11 cellular contexts compared by ENCODE assay signal in the genomic region with DNA sequence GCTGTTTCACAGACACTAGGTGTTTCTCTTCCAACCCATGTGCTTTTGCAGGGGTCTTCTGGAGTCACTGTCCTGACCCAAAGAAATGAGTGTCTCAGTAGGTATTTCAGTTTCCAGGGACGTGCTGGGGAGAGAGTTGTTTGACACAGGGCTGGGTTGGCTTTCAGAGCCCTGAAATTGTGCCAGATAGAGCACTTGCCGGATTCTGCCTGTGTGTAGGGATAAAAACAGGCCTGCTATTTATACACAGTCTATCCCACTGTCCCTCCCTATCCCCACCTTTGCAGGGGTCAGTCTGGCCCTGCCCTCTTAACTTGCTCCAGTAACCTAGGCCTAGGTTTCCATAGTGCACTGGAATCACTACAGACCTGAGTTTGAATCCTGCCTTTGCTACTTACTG. TPM values are rescaled to one million over a fixed set of nuclear protein-coding genes. Genes with fewer than 3 reads are reported as not detected.
DNase-seq lines count a peak whose midpoint lies in the region; ATAC-seq, FAIRE-seq and TF ChIP-seq lines count a peak whose summit lies in the region.
"Had no signal": no experiment of that assay in that cellular context is flagged by ENCODE, and none has a peak within 500 bp of the region (broad histone marks: within the 10 kb centered on the region; RNA-seq: fewer than 3 reads in every experiment).

No MANE protein-coding gene starts in this region.

- CTCF ChIA-PET in activated CD4-positive, alpha-beta T cell treated with anti-CD3 and anti-CD28 coated beads for 36 hours (lab: Charles Lee) = interaction anchor here (0.6 to 16.4 kb wide), 12 partner anchors 8 to 1167 kb away, joined by 3 to 616 read pairs (median 4); no protein-coding TSS in a partner anchor
- CTCF ChIA-PET in GM12878 (lab: Yijun Ruan, JAX) = interaction anchor here (0.6 to 16.9 kb wide), 24 partner anchors 8 to 372 kb away, joined by 3 to 774 read pairs (median 5); a partner anchor contains a TSS

- TF ChIP-seq RAD21 in GM12878 (IDR thresholded peaks at IDR 0.05; ENCODE audit: insufficient read depth, low read depth, low read length) = no peak

- peaks cover 19% of the 10 kb centered on the region for H3K4me1 ChIP-seq in GM12878 (ENCODE audit: control insufficient read depth, insufficient read depth, low read length)
- H3K4me1 ChIP-seq in subcutaneous abdominal adipose tissue (ENCODE audit: control insufficient read depth in 5 of 5, insufficient read depth in 5 of 5, low read length in 5 of 5) = peaks cover 6 to 52% (median 47%) of the 10 kb centered on the region in 5 donors

- H4K20me1 ChIP-seq in GM12878 (ENCODE audit: control insufficient read depth, insufficient read depth) = no peaks in the 10 kb centered on the region

- RAD21 ChIA-PET in GM12878 (lab: Charles Lee; ENCODE audit: unreplicated experiment) = interaction anchor here (0.8 to 9.2 kb wide), 11 partner anchors 11 to 200 kb away, joined by 3 to 131 read pairs (median 5); a partner anchor contains a TSS

- TF ChIP-seq CTCF in GM12878 (IDR thresholded peaks at IDR 0.05 in 2 of 3, conservative IDR thresholded peaks at IDR 0.05 in 1 of 3; ENCODE audit: control insufficient read depth in 2 of 3, extremely low read depth in 1 of 3, insufficient read depth in 1 of 3, low read depth in 3 of 3, low read length in 3 of 3) = no peak

- H3K4me3 ChIP-seq in GM12878 = peak overlapping the region; percentile 66; the same call in 1 of the 2 replicates
- H3K4me3 ChIP-seq in subcutaneous abdominal adipose tissue (ENCODE audit: low read depth in 1 of 5, low read length in 5 of 5) = peak overlapping the region in 2 of 5 donors; percentile 67 to 70

- no peak overlapping the region for H3K27ac Mint-ChIP-seq in activated CD4-positive, alpha-beta T cell treated with anti-CD3 and anti-CD28 coated beads for 36 hours

- H2AFZ ChIP-seq in GM12878 (ENCODE audit: control insufficient read depth, low read depth, low read length) = no peak overlapping the region

- peaks cover 12% of the 10 kb centered on the region for H3K36me3 Mint-ChIP-seq in activated CD4-positive, alpha-beta T cell treated with anti-CD3 and anti-CD28 coated beads for 36 hours (ENCODE audit: low read depth)

- peaks cover 36% of the 10 kb centered on the region for H3K4me1 Mint-ChIP-seq in activated CD4-positive, alpha-beta T cell treated with anti-CD3 and anti-CD28 coated beads for 36 hours

- TF ChIP-seq POLR2A in GM12878 (IDR thresholded peaks at IDR 0.05; ENCODE audit: low read depth, low read length) = no peak

- SMC1A ChIA-PET in GM12878 (lab: Charles Lee; ENCODE audit: uncharacterized antibody, unreplicated experiment) = interaction anchor here (1.1 to 12.2 kb wide), 7 partner anchors 9 to 109 kb away, joined by 3 to 345 read pairs (median 6); no protein-coding TSS in a partner anchor

- ATAC-seq in activated CD4-positive, alpha-beta T cell treated with anti-CD3 and anti-CD28 coated beads for 36 hours = no peak
- no peak for ATAC-seq in GM12878
- ATAC-seq in GM18502 (IDR thresholded peaks at IDR 0.05; ENCODE audit: poor library complexity, unreplicated experiment) = no peak

- H3K79me2 ChIP-seq in GM12878 (ENCODE audit: control insufficient read depth, insufficient read depth, low read length) = no peaks in the 10 kb centered on the region

- peaks cover 2% of the 10 kb centered on the region for H3K27me3 Mint-ChIP-seq in activated CD4-positive, alpha-beta T cell treated with anti-CD3 and anti-CD28 coated beads for 36 hours

- intact Hi-C loops in activated CD4-positive, alpha-beta T cell treated with anti-CD3 and anti-CD28 coated beads for 36 hours (cut with DNase I, micrococcal nuclease) = loop anchor here in 1 of 2 experiments (2.0 kb wide), 1 partner anchor 173 kb away; a partner anchor contains a TSS
- intact Hi-C loops in GM12878 (cut with micrococcal nuclease; ENCODE audit: unreplicated experiment) = loop anchor here (5.0 kb wide), 1 partner anchor 45 kb away; a partner anchor contains a TSS

- H3K9me3 Mint-ChIP-seq in activated CD4-positive, alpha-beta T cell treated with anti-CD3 and anti-CD28 coated beads for 36 hours (ENCODE audit: low read depth) = no peaks in the 10 kb centered on the region

- H3K36me3 ChIP-seq in GM12878 (ENCODE audit: control insufficient read depth in 2 of 2, insufficient read depth in 2 of 2, low read length in 1 of 2) = no peaks in the 10 kb centered on the region
- H3K36me3 ChIP-seq in subcutaneous abdominal adipose tissue (ENCODE audit: control insufficient read depth in 5 of 5, insufficient read depth in 5 of 5, low read length in 5 of 5) = peaks cover 0 to 4% (median 0%) of the 10 kb centered on the region in 5 donors

- H3K9me3 ChIP-seq in GM12878 (replicated peaks; ENCODE audit: control insufficient read depth, insufficient read depth, low read length) (no peaks in the 10 kb centered on the region), subcutaneous abdominal adipose tissue (ENCODE audit: control insufficient read depth in 5 of 5, low read length in 5 of 5) (no peaks in the 10 kb centered on the region)

- FAIRE-seq in GM12878 (lab: Jason Lieb, UNC) (no peak), frontal cortex (lab: Jason Lieb, UNC) (no peak)

- DNase-seq in activated CD4-positive, alpha-beta T cell treated with anti-CD3 and anti-CD28 coated beads for 36 hours = no peak
- DNase-seq in activated CD4-positive, alpha-beta T cell treated with anti-CD3 and anti-CD28 coated beads for 48 hours = no peak
- DNase-seq in GM12878 (ENCODE audit: low read depth, low spot score) (no peak), frontal cortex (ENCODE audit: low spot score in 2 of 2) (no peak), DMS53 (lab: John Stamatoyannopoulos, UW) (no peak)
- DNase-seq: ACHN, KG1 had no signal

- peak overlapping the region; percentile 48; the same call in 1 of the 2 replicates for H3K9ac ChIP-seq in GM12878 (ENCODE audit: control insufficient read depth, insufficient read depth, low read length)
- peak overlapping the region in 4 of 5 donors; percentile 5 to 60 (median 36) for H3K9ac ChIP-seq in subcutaneous abdominal adipose tissue (ENCODE audit: low read length in 5 of 5)

- WGBS in GM12878 (ENCODE audit: insufficient coverage, insufficient replicate concordance, low lambda C conversion rate, missing lambda C conversion rate) = 83% methylated on average over 2 of the region's 2 CpGs

- TF ChIP-seq EP300 in GM12878 (IDR thresholded peaks at IDR 0.05; ENCODE audit: borderline replicate concordance in 1 of 2, control insufficient read depth in 1 of 2, low read depth in 2 of 2, low read length in 2 of 2) = no peak

- H3K27ac ChIP-seq in GM12878 (ENCODE audit: control insufficient read depth, insufficient read depth) = no peak overlapping the region
- peak overlapping the region; percentile 80 for H3K27ac ChIP-seq in layer of hippocampus (ENCODE audit: low read depth, low read length)
- peak overlapping the region; percentile 74 for H3K27ac ChIP-seq in subcutaneous abdominal adipose tissue (ENCODE audit: low read depth, low read length)

- in situ Hi-C loops in GM12878 (cut with MboI) = no loop called here

- no peaks in the 10 kb centered on the region; a peak in 1 of 4 replicates for H3K27me3 ChIP-seq in GM12878 (replicated peaks in 1 of 2; ENCODE audit: control insufficient read depth in 2 of 2, insufficient read depth in 2 of 2, low read length in 1 of 2)
- no peaks in the 10 kb centered on the region for H3K27me3 ChIP-seq in layer of hippocampus (ENCODE audit: control insufficient read depth, insufficient read depth, low read length)
- H3K27me3 ChIP-seq in subcutaneous abdominal adipose tissue (ENCODE audit: control insufficient read depth in 5 of 5, insufficient read depth in 4 of 5, low read length in 5 of 5) = no peaks in the 10 kb centered on the region

- BruUV-seq in GM12878 (replicated peaks; lab: Mats Ljungman, UMichigan) = no TSS peak

- H3K4me3 Mint-ChIP-seq in activated CD4-positive, alpha-beta T cell treated with anti-CD3 and anti-CD28 coated beads for 36 hours = peak overlapping the region; percentile 80

- POLR2A ChIA-PET in activated CD4-positive, alpha-beta T cell treated with anti-CD3 and anti-CD28 coated beads for 36 hours (lab: Charles Lee) = no interaction called here
- POLR2A ChIA-PET in GM12878 (lab: Charles Lee) = interaction anchor here (0.5 to 1.6 kb wide), 5 partner anchors 44 to 107 kb away, joined by 3 to 7 read pairs (median 5); a partner anchor contains a TSS

- peak overlapping the region; percentile 99 for H3K4me2 ChIP-seq in GM12878 (ENCODE audit: control insufficient read depth, insufficient read depth)

RNA-seq across cellular contexts. Expression of a gene that starts 1.0 kb away (rescaled TPM):
- total RNA-seq in activated CD4-positive, alpha-beta T cell treated with anti-CD3 and anti-CD28 coated beads for 36 hours = 10 to 100 TPM; 11.8 to 12.5 TPM
- total RNA-seq in GM12878 (2013; cell fraction: nucleolus; rRNA removed) = 2.0 and 2.9 TPM in 2 replicates
- total RNA-seq in GM12878 (2014; rRNA removed) (2.5 and 3.1 TPM in 2 replicates), GM12878 (2014; rRNA removed; fragmentation: Illumina TruSeq; extraction: Trizol) (2.5 and 2.9 TPM in 2 replicates), GM12878 (2021) (2.6 and 2.7 TPM in 2 replicates), frontal cortex (12.6 TPM)
- polyA plus RNA-seq in GM12878 (2011; ENCODE audit: low read depth) = 0.33 TPM
- polyA plus RNA-seq in GM12878 (2011; rRNA removed) (2.2 and 2.5 TPM in 2 replicates), GM12878 (2014; fragmentation: Illumina TruSeq; extraction: Trizol) (3.1 and 4.5 TPM in 2 replicates), GM12878 (2014; fragmentation: Nextera tagmentation; extraction: Ambion mirVana) (1 to 10 TPM in 1 of 2 experiments, under 1 TPM in 1; 0.87 to 1.5 TPM), GM12878 (2014; rRNA removed) (1.6 and 2.0 TPM in 2 replicates), GM12878 (2016; fragmentation: Nextera tagmentation; extraction: Ambion mirVana) (1 to 10 TPM; 1.3 to 1.6 TPM)
- 1.5 and 1.6 TPM in 2 replicates for polyA plus RNA-seq in GM12878 (2011; cell fraction: cytosol; rRNA removed)
- 2.6 TPM in 2 replicates for polyA plus RNA-seq in GM12878 (2011; cell fraction: nucleus; rRNA removed)
- polyA plus RNA-seq in GM12878 (2012) = 0.27 and 0.42 TPM in 2 replicates
- polyA minus RNA-seq in GM12878 (2011; rRNA and poly(A)+ RNA removed) = 0.88 and 1.9 TPM in 2 replicates
- polyA minus RNA-seq in GM12878 (2011; cell fraction: cytosol; rRNA and poly(A)+ RNA removed) = 0.53 and 0.73 TPM in 2 replicates
- 1.9 and 3.3 TPM in 2 replicates for polyA minus RNA-seq in GM12878 (2011; cell fraction: nucleus; rRNA and poly(A)+ RNA removed)

RNA-seq across cellular contexts. Expression of a gene that starts 12.6 kb away (rescaled TPM):
- total RNA-seq in activated CD4-positive, alpha-beta T cell treated with anti-CD3 and anti-CD28 coated beads for 36 hours = under 1 TPM; 0.21 to 0.73 TPM
- total RNA-seq in GM12878 (2013; cell fraction: nucleolus; rRNA removed) = 0.35 and 0.64 TPM in 2 replicates
- total RNA-seq in GM12878 (2014; rRNA removed) = 0.05 TPM in 1 of 2 replicates, not detected in the other
- not detected in 2 replicates for total RNA-seq in GM12878 (2014; rRNA removed; fragmentation: Illumina TruSeq; extraction: Trizol)
- 0.05 TPM in 1 of 2 replicates, not detected in the other for total RNA-seq in GM12878 (2021)
- not detected for polyA plus RNA-seq in GM12878 (2011; ENCODE audit: low read depth)
- polyA plus RNA-seq in GM12878 (2011; rRNA removed) = not detected in 2 replicates
- 0.02 TPM in 1 of 2 replicates, not detected in the other for polyA plus RNA-seq in GM12878 (2011; cell fraction: cytosol; rRNA removed)
- 0.09 and 0.29 TPM in 2 replicates for polyA plus RNA-seq in GM12878 (2011; cell fraction: nucleus; rRNA removed)
- not detected in 2 replicates for polyA plus RNA-seq in GM12878 (2012)
- polyA plus RNA-seq in GM12878 (2014; fragmentation: Illumina TruSeq; extraction: Trizol) = not detected in 2 replicates
- under 1 TPM in 1 of 2 experiments, not detected in 1; 0.05 TPM for polyA plus RNA-seq in GM12878 (2014; fragmentation: Nextera tagmentation; extraction: Ambion mirVana)
- 0.03 TPM in 1 of 2 replicates, not detected in the other for polyA plus RNA-seq in GM12878 (2014; rRNA removed)
- not detected for polyA plus RNA-seq in GM12878 (2016; fragmentation: Nextera tagmentation; extraction: Ambion mirVana)
- not detected in 2 replicates for polyA minus RNA-seq in GM12878 (2011; rRNA and poly(A)+ RNA removed)
- not detected in 2 replicates for polyA minus RNA-seq in GM12878 (2011; cell fraction: cytosol; rRNA and poly(A)+ RNA removed)
- not detected in 2 replicates for polyA minus RNA-seq in GM12878 (2011; cell fraction: nucleus; rRNA and poly(A)+ RNA removed)
- under 0.01 TPM for total RNA-seq in frontal cortex
- total RNA-seq: RPMI7951 had no signal

RNA-seq across cellular contexts. Expression of a gene that starts 44.5 kb away (rescaled TPM):
- total RNA-seq in activated CD4-positive, alpha-beta T cell treated with anti-CD3 and anti-CD28 coated beads for 36 hours = 10 to 100 TPM; 52.6 to 63.2 TPM
- 35.6 and 38.4 TPM in 2 replicates for total RNA-seq in GM12878 (2013; cell fraction: nucleolus; rRNA removed)
- 79.9 and 86.9 TPM in 2 replicates for total RNA-seq in GM12878 (2014; rRNA removed)
- 73.0 and 91.1 TPM in 2 replicates for total RNA-seq in GM12878 (2014; rRNA removed; fragmentation: Illumina TruSeq; extraction: Trizol)
- total RNA-seq in GM12878 (2021) = 58.5 and 62.9 TPM in 2 replicates
- 28.9 TPM for polyA plus RNA-seq in GM12878 (2011; ENCODE audit: low read depth)
- polyA plus RNA-seq in GM12878 (2011; rRNA removed) = 63.8 and 65.9 TPM in 2 replicates
- polyA plus RNA-seq in GM12878 (2011; cell fraction: cytosol; rRNA removed) = 98.8 and 102 TPM in 2 replicates
- polyA plus RNA-seq in GM12878 (2011; cell fraction: nucleus; rRNA removed) = 24.5 and 33.3 TPM in 2 replicates
- polyA plus RNA-seq in GM12878 (2012) = 85.5 and 118 TPM in 2 replicates
- 150 and 190 TPM in 2 replicates for polyA plus RNA-seq in GM12878 (2014; fragmentation: Illumina TruSeq; extraction: Trizol)
- 100 to 1,000 TPM; 192 to 193 TPM for polyA plus RNA-seq in GM12878 (2014; fragmentation: Nextera tagmentation; extraction: Ambion mirVana)
- 85.8 and 86.8 TPM in 2 replicates for polyA plus RNA-seq in GM12878 (2014; rRNA removed)
- 100 to 1,000 TPM; 112 to 131 TPM for polyA plus RNA-seq in GM12878 (2016; fragmentation: Nextera tagmentation; extraction: Ambion mirVana)
- 57.4 and 63.6 TPM in 2 replicates for polyA minus RNA-seq in GM12878 (2011; rRNA and poly(A)+ RNA removed)
- 15.2 and 18.9 TPM in 2 replicates for polyA minus RNA-seq in GM12878 (2011; cell fraction: cytosol; rRNA and poly(A)+ RNA removed)
- 10.6 and 13.1 TPM in 2 replicates for polyA minus RNA-seq in GM12878 (2011; cell fraction: nucleus; rRNA and poly(A)+ RNA removed)
- total RNA-seq in frontal cortex = 44.8 TPM

RNA-seq across cellular contexts. Expression of a gene that starts 54.3 kb away (rescaled TPM):
- total RNA-seq in activated CD4-positive, alpha-beta T cell treated with anti-CD3 and anti-CD28 coated beads for 36 hours = 10 to 100 TPM; 77.1 to 93.5 TPM
- total RNA-seq in GM12878 (2013; cell fraction: nucleolus; rRNA removed) = 409 and 411 TPM in 2 replicates
- 56.3 and 59.9 TPM in 2 replicates for total RNA-seq in GM12878 (2014; rRNA removed)
- 60.2 and 61.5 TPM in 2 replicates for total RNA-seq in GM12878 (2014; rRNA removed; fragmentation: Illumina TruSeq; extraction: Trizol)
- 85.6 and 87.1 TPM in 2 replicates for total RNA-seq in GM12878 (2021)
- 61.7 TPM for polyA plus RNA-seq in GM12878 (2011; ENCODE audit: low read depth)
- polyA plus RNA-seq in GM12878 (2011; rRNA removed) = 86.7 and 96.8 TPM in 2 replicates
- 51.8 and 60.4 TPM in 2 replicates for polyA plus RNA-seq in GM12878 (2011; cell fraction: cytosol; rRNA removed)
- 90.0 and 107 TPM in 2 replicates for polyA plus RNA-seq in GM12878 (2011; cell fraction: nucleus; rRNA removed)
- polyA plus RNA-seq in GM12878 (2012) = 65.7 and 75.6 TPM in 2 replicates
- 84.7 and 95.6 TPM in 2 replicates for polyA plus RNA-seq in GM12878 (2014; fragmentation: Illumina TruSeq; extraction: Trizol)
- polyA plus RNA-seq in GM12878 (2014; fragmentation: Nextera tagmentation; extraction: Ambion mirVana) = 10 to 100 TPM; 31.6 to 36.3 TPM
- 69.3 and 72.5 TPM in 2 replicates for polyA plus RNA-seq in GM12878 (2014; rRNA removed)
- polyA plus RNA-seq in GM12878 (2016; fragmentation: Nextera tagmentation; extraction: Ambion mirVana) = 10 to 100 TPM; 76.1 to 76.7 TPM
- 119 and 180 TPM in 2 replicates for polyA minus RNA-seq in GM12878 (2011; rRNA and poly(A)+ RNA removed)
- polyA minus RNA-seq in GM12878 (2011; cell fraction: cytosol; rRNA and poly(A)+ RNA removed) = 34.9 and 50.0 TPM in 2 replicates
- polyA minus RNA-seq in GM12878 (2011; cell fraction: nucleus; rRNA and poly(A)+ RNA removed) = 56.9 and 116 TPM in 2 replicates
- total RNA-seq in frontal cortex = 62.0 TPM
